Comparison of ENCODE assay signal across 3 cellular contexts in the genomic region with DNA sequence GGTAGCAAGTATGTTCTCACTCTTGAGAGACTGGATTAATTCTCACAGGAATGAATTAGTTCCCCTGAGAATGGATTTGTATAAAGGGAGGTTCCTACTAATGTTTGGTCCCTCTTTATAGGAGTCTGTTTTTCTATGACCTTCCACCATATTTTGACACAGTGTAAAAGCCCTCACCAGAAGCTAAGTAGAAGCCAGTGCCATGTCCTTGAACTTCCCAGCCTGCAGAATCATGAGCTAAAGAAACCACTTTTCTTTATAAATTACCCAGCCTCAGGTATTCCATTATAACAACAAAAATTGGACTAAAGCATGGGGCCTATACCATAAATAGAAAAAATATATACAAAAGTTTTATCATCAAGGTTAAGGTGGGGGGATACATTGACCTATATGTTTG.
A peak's percentile ranks its signal among the peaks of the same experiment; 100 is the strongest.
TF ChIP-seq lines count a peak whose summit lies in the region.

No MANE protein-coding gene starts in this region.

TF ChIP-seq in HepG2, 621 proteins besides CTCF, POLR2A, EP300 and RAD21:
- TF ChIP-seq ZNF564 (CRISPR knock-in tag; IDR thresholded peaks at IDR 0.05) (peak; percentile 91), CCAR2 (optimal IDR thresholded peaks at IDR 0.05; ENCODE audit: low read depth, low read length) (no peak)

TF ChIP-seq in HEK293, 187 proteins besides CTCF, POLR2A, EP300 and RAD21:
- TF ChIP-seq, protein P1, sequence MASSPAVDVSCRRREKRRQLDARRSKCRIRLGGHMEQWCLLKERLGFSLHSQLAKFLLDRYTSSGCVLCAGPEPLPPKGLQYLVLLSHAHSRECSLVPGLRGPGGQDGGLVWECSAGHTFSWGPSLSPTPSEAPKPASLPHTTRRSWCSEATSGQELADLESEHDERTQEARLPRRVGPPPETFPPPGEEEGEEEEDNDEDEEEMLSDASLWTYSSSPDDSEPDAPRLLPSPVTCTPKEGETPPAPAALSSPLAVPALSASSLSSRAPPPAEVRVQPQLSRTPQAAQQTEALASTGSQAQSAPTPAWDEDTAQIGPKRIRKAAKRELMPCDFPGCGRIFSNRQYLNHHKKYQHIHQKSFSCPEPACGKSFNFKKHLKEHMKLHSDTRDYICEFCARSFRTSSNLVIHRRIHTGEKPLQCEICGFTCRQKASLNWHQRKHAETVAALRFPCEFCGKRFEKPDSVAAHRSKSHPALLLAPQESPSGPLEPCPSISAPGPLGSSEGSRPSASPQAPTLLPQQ (tag by site-specific recombination; IDR thresholded peaks at IDR 0.05) = no peak
- TF ChIP-seq SETDB1 (IDR thresholded peaks at IDR 0.05; ENCODE audit: insufficient read length, low read length) (peak; percentile 34), OVOL3 (tag by site-specific recombination; IDR thresholded peaks at IDR 0.05) (no peak), ZNF544 (tag by site-specific recombination; IDR thresholded peaks at IDR 0.05) (no peak), ZNF274 (IDR thresholded peaks at IDR 0.05; ENCODE audit: low read length) (no peak), ZNF274 (tag by site-specific recombination; IDR thresholded peaks at IDR 0.05; ENCODE audit: borderline replicate concordance) (no peak), ZNF501 (tag by site-specific recombination; IDR thresholded peaks at IDR 0.05) (no peak), ZNF214 (tag by site-specific recombination; IDR thresholded peaks at IDR 0.05; ENCODE audit: borderline replicate concordance) (no peak)

TF ChIP-seq in H1, 55 proteins besides CTCF, POLR2A, EP300 and RAD21:
- TF ChIP-seq PHF8 (conservative IDR thresholded peaks at IDR 0.05; ENCODE audit: low read depth, low read length) (no peak), MAFK (IDR thresholded peaks at IDR 0.05; ENCODE audit: low read depth, low read length) (no peak), ZNF274 (IDR thresholded peaks at IDR 0.05; ENCODE audit: borderline replicate concordance, extremely low read depth, low read length) (no peak), HDAC6 (IDR thresholded peaks at IDR 0.05; ENCODE audit: low read depth, low read length) (no peak), SUZ12 (IDR thresholded peaks at IDR 0.05; ENCODE audit: low read length) (no peak), EGR1 (IDR thresholded peaks at IDR 0.05; ENCODE audit: borderline replicate concordance, low read depth, low read length) (no peak), RBBP5 (IDR thresholded peaks at IDR 0.05; ENCODE audit: borderline replicate concordance, low read depth, low read length) (no peak), CEBPB (IDR thresholded peaks at IDR 0.05; ENCODE audit: low read depth, low read length) (no peak), POU5F1 (IDR thresholded peaks at IDR 0.05; ENCODE audit: low read depth, low read length) (no peak), CBX8 (IDR thresholded peaks at IDR 0.05; ENCODE audit: borderline replicate concordance, low read depth, low read length) (no peak), BCL11A (IDR thresholded peaks at IDR 0.05; ENCODE audit: low read depth in 2 of 2, low read length in 2 of 2) (no peak), NANOG (IDR thresholded peaks at IDR 0.05; ENCODE audit: insufficient read depth, low read depth, low read length, poor library complexity, severe bottlenecking) (no peak), SIRT6 (IDR thresholded peaks at IDR 0.05; ENCODE audit: low read length) (no peak), TAF1 (IDR thresholded peaks at IDR 0.05; ENCODE audit: low read depth, low read length) (no peak), CREB1 (IDR thresholded peaks at IDR 0.05) (no peak)
TF ChIP-seq in H1: peak in this region for 0.
